In genomic region chr10:67883710-67884312, GRCh38 we compare ENCODE assay signal across 8 cellular contexts. TPM values are rescaled to one million over a fixed set of nuclear protein-coding genes. Genes with fewer than 3 reads are reported as not detected.
DNase-seq lines count a peak whose midpoint lies in the region; ATAC-seq and TF ChIP-seq lines count a peak whose summit lies in the region.

No MANE protein-coding gene starts in this region.

- no peaks in the 10 kb centered on the region for H3K9me3 ChIP-seq in prostate gland

- no peaks in the 10 kb centered on the region for H3K27me3 ChIP-seq in prostate gland (replicated peaks; ENCODE audit: insufficient read depth)

- H3K4me1 ChIP-seq in prostate gland (replicated peaks) = peaks cover 2% of the 10 kb centered on the region

- ATAC-seq in SK-N-SH treated with all-trans-retinoic acid at 6 μM for 48 hours (peak; percentile 30; the same call in 2 of the 3 replicates), HG03135 (IDR thresholded peaks at IDR 0.05; ENCODE audit: unreplicated experiment) (no peak), GM21528 (IDR thresholded peaks at IDR 0.05; ENCODE audit: low FRiP score, unreplicated experiment) (no peak), HG02759 (IDR thresholded peaks at IDR 0.05; ENCODE audit: unreplicated experiment) (no peak), GM19328 (IDR thresholded peaks at IDR 0.05; ENCODE audit: unreplicated experiment) (no peak)

- TF ChIP-seq CTCF in GM13977 (IDR thresholded peaks at IDR 0.05; ENCODE audit: extremely low read depth, insufficient read depth, missing control alignments) (no peak), fibroblast of pulmonary artery (IDR thresholded peaks at IDR 0.05; ENCODE audit: low read length, missing control alignments) (no peak), prostate gland (IDR thresholded peaks at IDR 0.05) (no peak)

- DNase-seq in GM13977 (ENCODE audit: low spot score) (peak; percentile 45), fibroblast of pulmonary artery (ENCODE audit: low read depth) (no peak), prostate gland (ENCODE audit: low spot score) (peak; percentile 15)

- intact Hi-C loops in prostate gland (cut with DNase I) = loop anchor here (10.0 kb wide), 2 partner anchors 191 to 451 kb away; partner anchors contain the start of genes HERC4, HNRNPH3 and PBLD

- no peaks in the 10 kb centered on the region for H3K36me3 ChIP-seq in prostate gland

- H3K4me3 ChIP-seq in fibroblast of pulmonary artery (replicated peaks; ENCODE audit: low read depth, low read length) = peak overlapping the region; percentile 84
- peak overlapping the region; percentile 60 to 91 for H3K4me3 ChIP-seq in prostate gland

- H3K27ac ChIP-seq in prostate gland = peak overlapping the region; percentile 92 to 97

- WGBS in prostate gland = 13% methylated on average over 13 of the region's 13 CpGs

- in situ Hi-C loops in GM13977 (cut with MboI; ENCODE audit: low pct_unique_long_range_greater_than_20kb, low sequenced_read_pairs, unreplicated experiment) = no loop called here

- TF ChIP-seq POLR2A in prostate gland (IDR thresholded peaks at IDR 0.05) = no peak

TF ChIP-seq in SK-N-SH treated with all-trans-retinoic acid at 6 μM for 48 hours, 23 proteins besides CTCF, POLR2A, EP300 and RAD21:
- no peak for TF ChIP-seq ZNF565 (CRISPR knock-in tag; conservative IDR thresholded peaks at IDR 0.05; ENCODE audit: low read depth)
- TF ChIP-seq ZC3H10 (CRISPR knock-in tag; IDR thresholded peaks at IDR 0.05) = no peak
- TF ChIP-seq, protein P1, sequence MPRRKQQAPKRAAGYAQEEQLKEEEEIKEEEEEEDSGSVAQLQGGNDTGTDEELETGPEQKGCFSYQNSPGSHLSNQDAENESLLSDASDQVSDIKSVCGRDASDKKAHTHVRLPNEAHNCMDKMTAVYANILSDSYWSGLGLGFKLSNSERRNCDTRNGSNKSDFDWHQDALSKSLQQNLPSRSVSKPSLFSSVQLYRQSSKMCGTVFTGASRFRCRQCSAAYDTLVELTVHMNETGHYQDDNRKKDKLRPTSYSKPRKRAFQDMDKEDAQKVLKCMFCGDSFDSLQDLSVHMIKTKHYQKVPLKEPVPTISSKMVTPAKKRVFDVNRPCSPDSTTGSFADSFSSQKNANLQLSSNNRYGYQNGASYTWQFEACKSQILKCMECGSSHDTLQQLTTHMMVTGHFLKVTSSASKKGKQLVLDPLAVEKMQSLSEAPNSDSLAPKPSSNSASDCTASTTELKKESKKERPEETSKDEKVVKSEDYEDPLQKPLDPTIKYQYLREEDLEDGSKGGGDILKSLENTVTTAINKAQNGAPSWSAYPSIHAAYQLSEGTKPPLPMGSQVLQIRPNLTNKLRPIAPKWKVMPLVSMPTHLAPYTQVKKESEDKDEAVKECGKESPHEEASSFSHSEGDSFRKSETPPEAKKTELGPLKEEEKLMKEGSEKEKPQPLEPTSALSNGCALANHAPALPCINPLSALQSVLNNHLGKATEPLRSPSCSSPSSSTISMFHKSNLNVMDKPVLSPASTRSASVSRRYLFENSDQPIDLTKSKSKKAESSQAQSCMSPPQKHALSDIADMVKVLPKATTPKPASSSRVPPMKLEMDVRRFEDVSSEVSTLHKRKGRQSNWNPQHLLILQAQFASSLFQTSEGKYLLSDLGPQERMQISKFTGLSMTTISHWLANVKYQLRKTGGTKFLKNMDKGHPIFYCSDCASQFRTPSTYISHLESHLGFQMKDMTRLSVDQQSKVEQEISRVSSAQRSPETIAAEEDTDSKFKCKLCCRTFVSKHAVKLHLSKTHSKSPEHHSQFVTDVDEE (CRISPR knock-in tag; IDR thresholded peaks at IDR 0.05) = no peak
- no peak for TF ChIP-seq RARB (CRISPR knock-in tag; IDR thresholded peaks at IDR 0.05)
- no peak for TF ChIP-seq CSRNP3 (CRISPR knock-in tag; IDR thresholded peaks at IDR 0.05)

RNA-seq across cellular contexts. Expression of gene SIRT1, which starts 0.6 kb away (rescaled TPM):
- total RNA-seq in prostate gland = 10 to 100 TPM; 22.0 to 46.2 TPM

RNA-seq across cellular contexts. Expression of gene DNAJC12, which starts 45.8 kb away (rescaled TPM):
- total RNA-seq in prostate gland = 10 to 100 TPM in 1 of 2 donors, 1 to 10 TPM in 1; 6.4 to 22.7 TPM
